Comparison of ENCODE assay signal across 1 cellular context in genomic region chr3:64382171-64382570, GRCh38.
TF ChIP-seq lines count a peak whose summit lies in the region.

No MANE protein-coding gene starts in this region.

TF ChIP-seq in GM23338, 12 proteins besides CTCF, POLR2A, EP300 and RAD21 (continued from another document):
- no peak for TF ChIP-seq ZNF462 (CRISPR knock-in tag; IDR thresholded peaks at IDR 0.05)
- TF ChIP-seq STAT1 (IDR thresholded peaks at IDR 0.05; ENCODE audit: unreplicated experiment), result no peak
- TF ChIP-seq ETS1 (IDR thresholded peaks at IDR 0.05), result no peak
- TF ChIP-seq ZNF331 (CRISPR knock-in tag; IDR thresholded peaks at IDR 0.05; ENCODE audit: low read depth), result no peak
- TF ChIP-seq POLR2AphosphoS5 (IDR thresholded peaks at IDR 0.05; ENCODE audit: low read depth), result no peak
- no peak for TF ChIP-seq EZH2phosphoT487 (IDR thresholded peaks at IDR 0.05; ENCODE audit: unreplicated experiment)
